In genomic region chr16:67199011-67199807, GRCh38 we compare ENCODE assay signal across 8 cellular contexts. TPM values are rescaled to one million over a fixed set of nuclear protein-coding genes. Genes with fewer than 3 reads are reported as not detected.
A peak's percentile ranks its signal among the peaks of the same experiment; 100 is the strongest.
DNase-seq lines count a peak whose midpoint lies in the region; ATAC-seq and TF ChIP-seq lines count a peak whose summit lies in the region.

A gene with protein sequence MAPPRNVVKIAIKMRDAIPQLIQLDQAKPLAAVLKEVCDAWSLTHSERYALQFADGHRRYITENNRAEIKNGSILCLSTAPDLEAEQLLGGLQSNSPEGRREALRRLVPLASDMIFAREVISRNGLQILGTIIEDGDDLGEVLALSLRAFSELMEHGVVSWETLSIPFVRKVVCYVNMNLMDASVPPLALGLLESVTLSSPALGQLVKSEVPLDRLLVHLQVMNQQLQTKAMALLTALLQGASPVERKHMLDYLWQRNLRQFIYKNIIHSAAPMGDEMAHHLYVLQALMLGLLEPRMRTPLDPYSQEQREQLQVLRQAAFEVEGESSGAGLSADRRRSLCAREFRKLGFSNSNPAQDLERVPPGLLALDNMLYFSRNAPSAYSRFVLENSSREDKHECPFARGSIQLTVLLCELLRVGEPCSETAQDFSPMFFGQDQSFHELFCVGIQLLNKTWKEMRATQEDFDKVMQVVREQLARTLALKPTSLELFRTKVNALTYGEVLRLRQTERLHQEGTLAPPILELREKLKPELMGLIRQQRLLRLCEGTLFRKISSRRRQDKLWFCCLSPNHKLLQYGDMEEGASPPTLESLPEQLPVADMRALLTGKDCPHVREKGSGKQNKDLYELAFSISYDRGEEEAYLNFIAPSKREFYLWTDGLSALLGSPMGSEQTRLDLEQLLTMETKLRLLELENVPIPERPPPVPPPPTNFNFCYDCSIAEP (plus strand): TSS chr16:67199131. CDS start chr16:67199327, 196 bp downstream.

- H3K4me3 ChIP-seq in OCI-LY1 (ENCODE audit: low read depth, low read length, poor library complexity, severe bottlenecking) (peak within 1 kb of the TSS; percentile 56), heart left ventricle (peak within 1 kb of the TSS in 1 of 12 donors; percentile 7), prostate gland (peak within 1 kb of the TSS; percentile 27 to 53)

- no peaks in the 10 kb centered on the region for H3K9me3 ChIP-seq in OCI-LY1 (ENCODE audit: low read length)
- H3K9me3 ChIP-seq in heart left ventricle: no peaks in the 10 kb centered on the region
- no peaks in the 10 kb centered on the region for H3K9me3 ChIP-seq in prostate gland

- no peaks in the 10 kb centered on the region for H3F3A ChIP-seq in OCI-LY1 (ENCODE audit: insufficient read depth, low read length)

- no peaks in the 10 kb centered on the region for H3K9me2 ChIP-seq in OCI-LY1 (ENCODE audit: low read depth, low read length)

- H3K4me1 Mint-ChIP-seq in activated CD4-positive, alpha-beta memory T cell treated with anti-CD3 and anti-CD28 coated beads for 36 hours (ENCODE audit: low read depth): peaks cover 12% of the 10 kb centered on the region

- intact Hi-C loops in heart left ventricle (cut with DNase I): no loop called here
- intact Hi-C loops in prostate gland (cut with DNase I): no loop called here
- intact Hi-C loops in activated CD4-positive, alpha-beta memory T cell treated with anti-CD3 and anti-CD28 coated beads for 36 hours (cut with micrococcal nuclease): no loop called here

- peak within 1 kb of the TSS; percentile 45 for H3K27ac ChIP-seq in OCI-LY1 (ENCODE audit: low read depth, low read length, poor library complexity, severe bottlenecking)
- H3K27ac ChIP-seq in heart left ventricle: peak within 1 kb of the TSS in 1 of 12 donors; percentile 27
- H3K27ac ChIP-seq in prostate gland: peak within 1 kb of the TSS; percentile 63 to 71

- CTCF ChIA-PET in activated CD4-positive, alpha-beta memory T cell treated with anti-CD3 and anti-CD28 coated beads for 36 hours (lab: Charles Lee): interaction anchor here (1.3 to 2.2 kb wide), 3 partner anchors 10 to 234 kb away, joined by 3 to 9 read pairs (median 8); no protein-coding TSS in a partner anchor

- no peak within 1 kb of the TSS for H3K27ac Mint-ChIP-seq in activated CD4-positive, alpha-beta memory T cell treated with anti-CD3 and anti-CD28 coated beads for 36 hours

- H3K27me3 ChIP-seq in OCI-LY1 (ENCODE audit: insufficient read depth, low read length) (no peaks in the 10 kb centered on the region), heart left ventricle (no peaks in the 10 kb centered on the region), prostate gland (replicated peaks; ENCODE audit: insufficient read depth) (no peaks in the 10 kb centered on the region)

- H3K4me1 ChIP-seq in OCI-LY1 (ENCODE audit: insufficient read depth, low read length, severe bottlenecking) (peaks cover 16% of the 10 kb centered on the region), heart left ventricle (peaks cover 0 to 23% (median 9%) of the 10 kb centered on the region in 12 donors), prostate gland (replicated peaks) (peaks cover 6% of the 10 kb centered on the region)

- peaks cover 83% of the 10 kb centered on the region for H3K36me3 ChIP-seq in OCI-LY1 (ENCODE audit: insufficient read depth, low read length)
- H3K36me3 ChIP-seq in heart left ventricle: peaks cover 0 to 86% (median 68%) of the 10 kb centered on the region in 9 donors
- peaks cover 16 to 26% of the 10 kb centered on the region in 2 donors for H3K36me3 ChIP-seq in prostate gland

- H3K4me2 ChIP-seq in OCI-LY1 (ENCODE audit: low read length): peak within 1 kb of the TSS; percentile 55

- TF ChIP-seq CTCF in GM10266 (IDR thresholded peaks at IDR 0.05; ENCODE audit: control insufficient read depth, insufficient read depth, low read depth, missing control alignments) (peak; percentile 36), OCI-LY1 (IDR thresholded peaks at IDR 0.05; ENCODE audit: low read length) (peak; percentile 42), heart left ventricle (IDR thresholded peaks at IDR 0.05) (peak in 5 of 12 donors; percentile 13 to 40 (median 36)), prostate gland (IDR thresholded peaks at IDR 0.05) (peak in 3 of 4 experiments; percentile 39 to 76 (median 62))

- no peak for TF ChIP-seq POLR2A in heart left ventricle (IDR thresholded peaks at IDR 0.05)
- TF ChIP-seq POLR2A in prostate gland (IDR thresholded peaks at IDR 0.05): peak; percentile 82

- H3K36me3 Mint-ChIP-seq in activated CD4-positive, alpha-beta memory T cell treated with anti-CD3 and anti-CD28 coated beads for 36 hours: peaks cover 22% of the 10 kb centered on the region

- no peak within 1 kb of the TSS for H3K4me3 Mint-ChIP-seq in activated CD4-positive, alpha-beta memory T cell treated with anti-CD3 and anti-CD28 coated beads for 36 hours

- POLR2A ChIA-PET in activated CD4-positive, alpha-beta memory T cell treated with anti-CD3 and anti-CD28 coated beads for 36 hours (lab: Charles Lee): no interaction called here

- H2AFZ ChIP-seq in OCI-LY1 (ENCODE audit: low read length): no peak within 1 kb of the TSS

- H4K20me1 ChIP-seq in OCI-LY1 (ENCODE audit: insufficient read depth, low read length): no peaks in the 10 kb centered on the region

- ATAC-seq in heart left ventricle: peak in 3 of 4 donors; percentile 4 to 32 (median 7)
- ATAC-seq in GM18873 (IDR thresholded peaks at IDR 0.05; ENCODE audit: low FRiP score, unreplicated experiment): no peak

- no peaks in the 10 kb centered on the region for H3K27me3 Mint-ChIP-seq in activated CD4-positive, alpha-beta memory T cell treated with anti-CD3 and anti-CD28 coated beads for 36 hours

- WGBS in heart left ventricle, 4 donors: 47 to 72% (median 55%) methylated on average over 14 to 61 of the region's 61 CpGs
- 22% methylated on average over 59 of the region's 61 CpGs for WGBS in prostate gland

- DNase-seq in GM10266 (ENCODE audit: extremely low spot score) (no peak), heart left ventricle (no peak), prostate gland (ENCODE audit: low spot score) (peak; percentile 65), NCI-H1694 (lab: John Stamatoyannopoulos, UW) (no peak), NCI-H1092 treated with DMSO at 0.1 percent for 48 hours (lab: John Stamatoyannopoulos, UW) (no peak)
- DNase-seq in activated CD4-positive, alpha-beta memory T cell treated with anti-CD3 and anti-CD28 coated beads for 36 hours: no peak

- H3K9me3 Mint-ChIP-seq in activated CD4-positive, alpha-beta memory T cell treated with anti-CD3 and anti-CD28 coated beads for 36 hours: no peaks in the 10 kb centered on the region

- no peaks in the 10 kb centered on the region for H3K79me2 ChIP-seq in OCI-LY1 (ENCODE audit: insufficient read depth, low read length)

- no peak within 1 kb of the TSS; the same call in 1 of the 2 replicates for H3K9ac ChIP-seq in OCI-LY1 (ENCODE audit: low read length)

RNA-seq across cellular contexts. Expression of the gene that starts here (rescaled TPM):
- total RNA-seq in heart left ventricle: 1 to 10 TPM in 1 of 9 donors, under 1 TPM in 8; 0.32 to 1.8 (median 0.65) TPM
- under 1 TPM; 0.68 to 0.91 TPM for polyA plus RNA-seq in heart left ventricle
- total RNA-seq in prostate gland: 10 to 100 TPM; 24.8 to 36.7 TPM
- total RNA-seq in activated CD4-positive, alpha-beta memory T cell treated with anti-CD3 and anti-CD28 coated beads for 36 hours: 1 to 10 TPM; 5.1 to 5.9 TPM
